In the genomic region with DNA sequence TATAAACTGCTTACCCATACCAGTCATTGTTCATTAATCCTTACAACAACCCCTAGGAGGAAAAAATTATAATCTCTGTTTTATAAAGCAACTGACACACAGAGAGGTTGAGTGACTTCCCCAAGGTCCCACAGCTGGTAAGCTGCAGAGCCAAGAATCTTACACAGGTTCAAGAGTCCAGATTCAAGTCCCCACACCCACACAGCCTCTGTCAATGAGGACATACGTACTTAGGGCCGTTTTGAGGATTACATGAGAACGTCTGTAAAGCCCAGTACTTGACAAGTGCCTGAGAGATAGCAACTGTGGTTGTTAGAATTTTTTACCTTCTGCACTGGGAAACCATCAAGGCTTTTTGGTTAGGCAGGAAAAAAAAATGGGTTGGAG, we compare ENCODE assay signal across 8 cellular contexts. TPM values are rescaled to one million over a fixed set of nuclear protein-coding genes. Genes with fewer than 3 reads are reported as not detected.
DNase-seq lines count a peak whose midpoint lies in the region; ATAC-seq, FAIRE-seq and TF ChIP-seq lines count a peak whose summit lies in the region.

No MANE protein-coding gene starts in this region.

- no peak for FAIRE-seq in bronchial epithelial cell (lab: Jason Lieb, UNC)

- TF ChIP-seq CTCF in GM12864 (IDR thresholded peaks at IDR 0.05; ENCODE audit: low read depth, low read length, missing control alignments) (no peak), bronchial epithelial cell (IDR thresholded peaks at IDR 0.05; ENCODE audit: insufficient read depth, low read length, severe bottlenecking) (no peak)

- DNase-seq in GM12864 (ENCODE audit: low read depth), result no peak
- no peak for DNase-seq in bronchial epithelial cell (ENCODE audit: low read depth)
- DNase-seq in HUDEP-2 (lab: John Stamatoyannopoulos, UW; ENCODE audit: unreplicated experiment in 76 of 76), result no peak
- DNase-seq in NCI-H1048 (lab: John Stamatoyannopoulos, UW), result no peak

- no peaks in the 10 kb centered on the region for H3K9me3 ChIP-seq in mononuclear cell (ENCODE audit: low read depth, low read length)

- H3K4me3 ChIP-seq in GM12864 (ENCODE audit: low read depth, low read length), result peak overlapping the region; percentile 74
- peak overlapping the region; percentile 70 for H3K4me3 ChIP-seq in bronchial epithelial cell (ENCODE audit: low read depth, low read length)
- peak overlapping the region; percentile 49 for H3K4me3 ChIP-seq in mononuclear cell (ENCODE audit: low read length)

- H3K27me3 ChIP-seq in bronchial epithelial cell (ENCODE audit: control insufficient read depth, insufficient read depth, low read length) (no peaks in the 10 kb centered on the region), mononuclear cell (ENCODE audit: insufficient read depth, low read length) (no peaks in the 10 kb centered on the region)

- ATAC-seq in HG03460 (IDR thresholded peaks at IDR 0.05; ENCODE audit: unreplicated experiment) (peak; percentile 24), HG03159 (IDR thresholded peaks at IDR 0.05; ENCODE audit: unreplicated experiment) (no peak), HG02938 (IDR thresholded peaks at IDR 0.05; ENCODE audit: unreplicated experiment) (no peak)

- peaks cover 16% of the 10 kb centered on the region for H3K4me1 ChIP-seq in mononuclear cell (ENCODE audit: insufficient read depth, low read length)

- H3K36me3 ChIP-seq in bronchial epithelial cell (ENCODE audit: control insufficient read depth, insufficient read depth, low read length), result no peaks in the 10 kb centered on the region

RNA-seq across cellular contexts. Expression of gene SLC25A43, which starts 0.6 kb away (rescaled TPM):
- total RNA-seq in bronchial epithelial cell (13.4 and 31.0 TPM in 2 replicates), mononuclear cell (3.0 TPM)
